10 cellular contexts compared by ENCODE assay signal in genomic region chr1:203638914-203639313, GRCh38. TPM values are rescaled to one million over a fixed set of nuclear protein-coding genes. Genes with fewer than 3 reads are reported as not detected.
DNase-seq lines count a peak whose midpoint lies in the region; ATAC-seq and TF ChIP-seq lines count a peak whose summit lies in the region.
"Had no signal": no experiment of that assay in that cellular context is flagged by ENCODE, and none has a peak within 500 bp of the region (broad histone marks: within the 10 kb centered on the region; RNA-seq: fewer than 3 reads in every experiment).

No MANE protein-coding gene starts in this region.

- H3K27me3 ChIP-seq in spleen (replicated peaks in 1 of 7): no peaks in the 10 kb centered on the region
- H3K27me3 ChIP-seq: brain microvascular endothelial cell had no signal

- DNase-seq in Daoy (ENCODE audit: low read depth) (peak; percentile 42), NCI-H524 treated with DMSO at 0.1 percent for 48 hours (lab: John Stamatoyannopoulos, UW) (peak; percentile 94), coronary artery (ENCODE audit: low spot score) (no peak), natural killer cell (no peak), spleen (no peak), NCI-H1105 treated with DMSO at 0.1 percent for 48 hours (lab: John Stamatoyannopoulos, UW) (no peak)
- DNase-seq: brain microvascular endothelial cell had no signal

- H3K9me3 Mint-ChIP-seq in natural killer cell: no peaks in the 10 kb centered on the region

- H3K4me1 ChIP-seq in spleen: peaks cover 6 to 64% (median 26%) of the 10 kb centered on the region in 6 donors

- ATAC-seq in natural killer cell (peak; percentile 36 to 45 (median 39)), HG03571 (IDR thresholded peaks at IDR 0.05; ENCODE audit: unreplicated experiment) (no peak), GM21529 (IDR thresholded peaks at IDR 0.05; ENCODE audit: unreplicated experiment) (no peak)

- H3K27ac ChIP-seq in coronary artery: peak overlapping the region; percentile 71 to 81
- peak overlapping the region in 2 of 8 donors; percentile 13 to 50 for H3K27ac ChIP-seq in spleen
- H3K27ac ChIP-seq: brain microvascular endothelial cell, KMS-11 had no signal

- no peak for TF ChIP-seq POLR2A in spleen (IDR thresholded peaks at IDR 0.05)

- intact Hi-C loops in natural killer cell (cut with micrococcal nuclease): no loop called here
- intact Hi-C loops in spleen (cut with DNase I; ENCODE audit: low total_unique reads): no loop called here

- H3K36me3 Mint-ChIP-seq in natural killer cell: no peaks in the 10 kb centered on the region

- H3K9me3 ChIP-seq in spleen: no peaks in the 10 kb centered on the region

- H3K4me3 Mint-ChIP-seq in natural killer cell: peak overlapping the region; percentile 67

- H3K36me3 ChIP-seq in spleen: peaks cover 0 to 28% (median 0%) of the 10 kb centered on the region in 6 donors

- H3K27me3 Mint-ChIP-seq in natural killer cell (ENCODE audit: low read depth in 2 of 2): no peaks in the 10 kb centered on the region

- H3K4me3 ChIP-seq in coronary artery (peak overlapping the region; percentile 16), spleen (no peak overlapping the region)

- H3K27ac Mint-ChIP-seq in natural killer cell: peak overlapping the region; percentile 88

- TF ChIP-seq CTCF in coronary artery (IDR thresholded peaks at IDR 0.05) (no peak), natural killer cell (IDR thresholded peaks at IDR 0.05) (no peak), spleen (IDR thresholded peaks at IDR 0.05 in 8 of 11, conservative IDR thresholded peaks at IDR 0.05 in 3 of 11) (no peak)

- WGBS in spleen, 5 donors: 25 to 37% (median 28%) methylated on average over 6 of the region's 6 CpGs

- H3K4me1 Mint-ChIP-seq in natural killer cell: peaks cover 77 to 81% of the 10 kb centered on the region in 2 donors

RNA-seq across cellular contexts. Expression of gene ATP2B4, which starts 12.3 kb away (rescaled TPM):
- total RNA-seq in Daoy (2014; rRNA removed; shearing (Covaris generic)): 53.5 and 61.1 TPM in 2 replicates
- total RNA-seq in natural killer cell: 100 to 1,000 TPM; 175 to 235 (median 196) TPM
- total RNA-seq in spleen: 10 to 100 TPM; 34.5 to 78.5 (median 55.2) TPM
- polyA plus RNA-seq in spleen: 1 to 10 TPM; 6.2 to 8.6 (median 6.7) TPM

Comparison
In these comparisons a context has a peak if more than half of its experiments do, and no peak if none do; other contexts are left out.
1. DNase-seq: peak in Daoy (single experiment) and NCI-H524 treated with DMSO at 0.1 percent for 48 hours (single experiment); none in coronary artery (single experiment), natural killer cell (single experiment), spleen (single experiment) and NCI-H1105 treated with DMSO at 0.1 percent for 48 hours (single experiment).
2. ATAC-seq: peak in natural killer cell (3 of 3); none in HG03571 (single experiment) and GM21529 (single experiment).